1 cellular context compared by ENCODE assay signal in genomic region chr10:61065010-61065409, GRCh38.
TF ChIP-seq lines count a peak whose summit lies in the region.

No MANE protein-coding gene starts in this region.

TF ChIP-seq in HepG2, 621 proteins besides CTCF, POLR2A, EP300 and RAD21 (continued from another document and continues in another):
- no peak for TF ChIP-seq STAT5B (CRISPR knock-in tag; IDR thresholded peaks at IDR 0.05)
- peak; percentile 90 for TF ChIP-seq RERE (CRISPR knock-in tag; IDR thresholded peaks at IDR 0.05; ENCODE audit: low read depth)
- peak; percentile 85 for TF ChIP-seq NR2F6 (IDR thresholded peaks at IDR 0.05)
- TF ChIP-seq NR2F6 (CRISPR knock-in tag; IDR thresholded peaks at IDR 0.05), result peak; percentile 76
- TF ChIP-seq ATF2 (CRISPR knock-in tag; IDR thresholded peaks at IDR 0.05), result peak; percentile 79
- TF ChIP-seq ZNF101 (CRISPR knock-in tag; IDR thresholded peaks at IDR 0.05; ENCODE audit: borderline replicate concordance, low read depth), result no peak
- no peak for TF ChIP-seq SIN3B (IDR thresholded peaks at IDR 0.05; ENCODE audit: low read length)
- TF ChIP-seq ZFX (CRISPR knock-in tag; IDR thresholded peaks at IDR 0.05; ENCODE audit: low read depth), result no peak
- TF ChIP-seq TGIF2 (CRISPR knock-in tag; IDR thresholded peaks at IDR 0.05), result no peak
- TF ChIP-seq, protein P1, sequence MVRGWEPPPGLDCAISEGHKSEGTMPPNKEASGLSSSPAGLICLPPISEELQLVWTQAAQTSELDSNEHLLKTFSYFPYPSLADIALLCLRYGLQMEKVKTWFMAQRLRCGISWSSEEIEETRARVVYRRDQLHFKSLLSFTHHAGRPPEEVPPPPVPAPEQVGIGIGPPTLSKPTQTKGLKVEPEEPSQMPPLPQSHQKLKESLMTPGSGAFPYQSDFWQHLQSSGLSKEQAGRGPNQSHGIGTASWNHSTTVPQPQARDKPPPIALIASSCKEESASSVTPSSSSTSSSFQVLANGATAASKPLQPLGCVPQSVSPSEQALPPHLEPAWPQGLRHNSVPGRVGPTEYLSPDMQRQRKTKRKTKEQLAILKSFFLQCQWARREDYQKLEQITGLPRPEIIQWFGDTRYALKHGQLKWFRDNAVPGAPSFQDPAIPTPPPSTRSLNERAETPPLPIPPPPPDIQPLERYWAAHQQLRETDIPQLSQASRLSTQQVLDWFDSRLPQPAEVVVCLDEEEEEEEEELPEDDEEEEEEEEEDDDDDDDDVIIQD (CRISPR knock-in tag; IDR thresholded peaks at IDR 0.05; ENCODE audit: low read depth), result 0 out of 2 replicates have a peak, but pooled peaks have one; percentile 54
- no peak for TF ChIP-seq CEBPZ (IDR thresholded peaks at IDR 0.05; ENCODE audit: low read length)
- TF ChIP-seq ARID5B (CRISPR knock-in tag; IDR thresholded peaks at IDR 0.05), result peak; percentile 94
- TF ChIP-seq TCF7 (IDR thresholded peaks at IDR 0.05; ENCODE audit: low read depth), result peak; percentile 98
- no peak for TF ChIP-seq SOX6 (IDR thresholded peaks at IDR 0.05)
- peak; percentile 87 for TF ChIP-seq SOX6 (CRISPR knock-in tag; IDR thresholded peaks at IDR 0.05)
- TF ChIP-seq FOXK1 (CRISPR knock-in tag; IDR thresholded peaks at IDR 0.05; ENCODE audit: borderline replicate concordance, low read depth), result peak; percentile 35; the same call in 1 of the 2 replicates
- no peak for TF ChIP-seq ZMYM2 (CRISPR knock-in tag; IDR thresholded peaks at IDR 0.05)
- 0 out of 2 replicates have a peak, but pooled peaks have one; percentile 28 for TF ChIP-seq EHMT2 (IDR thresholded peaks at IDR 0.05; ENCODE audit: borderline replicate concordance, low read depth, low read length)
- TF ChIP-seq GABPB1 (CRISPR knock-in tag; IDR thresholded peaks at IDR 0.05), result no peak
- no peak for TF ChIP-seq ZNF549 (CRISPR knock-in tag; IDR thresholded peaks at IDR 0.05)
- TF ChIP-seq TEAD3 (CRISPR knock-in tag; optimal IDR thresholded peaks at IDR 0.05; ENCODE audit: borderline replicate concordance), result peak; percentile 38
- peak; percentile 81; the same call in 1 of the 2 replicates for TF ChIP-seq CHD4 (IDR thresholded peaks at IDR 0.05; ENCODE audit: borderline replicate concordance, low read length)
- no peak for TF ChIP-seq ZNF281 (CRISPR knock-in tag; IDR thresholded peaks at IDR 0.05; ENCODE audit: borderline replicate concordance)
- TF ChIP-seq TOE1 (CRISPR knock-in tag; IDR thresholded peaks at IDR 0.05), result no peak
- peak; percentile 83; the same call in 1 of the 2 replicates for TF ChIP-seq HOXD1 (CRISPR knock-in tag; IDR thresholded peaks at IDR 0.05)
- no peak for TF ChIP-seq SMAD9 (CRISPR knock-in tag; IDR thresholded peaks at IDR 0.05)
- TF ChIP-seq NCOA2 (CRISPR knock-in tag; IDR thresholded peaks at IDR 0.05), result peak; percentile 98
- TF ChIP-seq FOSL2 (CRISPR knock-in tag; IDR thresholded peaks at IDR 0.05), result peak; percentile 56
- TF ChIP-seq ZBTB46 (CRISPR knock-in tag; IDR thresholded peaks at IDR 0.05; ENCODE audit: borderline replicate concordance), result no peak
- TF ChIP-seq GTF2F1 (IDR thresholded peaks at IDR 0.05; ENCODE audit: low read length), result no peak
- peak; percentile 40 for TF ChIP-seq ASH2L (IDR thresholded peaks at IDR 0.05; ENCODE audit: insufficient read length, low read depth, low read length)
- peak; percentile 75 for TF ChIP-seq MED8 (CRISPR knock-in tag; IDR thresholded peaks at IDR 0.05; ENCODE audit: insufficient replicate concordance)
- TF ChIP-seq ZBTB38 (CRISPR knock-in tag; IDR thresholded peaks at IDR 0.05), result no peak
- peak; percentile 91 for TF ChIP-seq NFIC (IDR thresholded peaks at IDR 0.05; ENCODE audit: low read length)
- no peak for TF ChIP-seq ZNF724P (CRISPR knock-in tag; IDR thresholded peaks at IDR 0.05; ENCODE audit: borderline replicate concordance)
- TF ChIP-seq PITX1 (CRISPR knock-in tag; IDR thresholded peaks at IDR 0.05), result peak; percentile 70; the same call in 1 of the 2 replicates
- no peak; the same call in 1 of the 2 replicates for TF ChIP-seq JDP2 (CRISPR knock-in tag; IDR thresholded peaks at IDR 0.05; ENCODE audit: borderline replicate concordance)
- no peak for TF ChIP-seq ZMYM3 (CRISPR knock-in tag; IDR thresholded peaks at IDR 0.05)
- 0 out of 2 replicates have a peak, but pooled peaks have one; percentile 22 for TF ChIP-seq ZMYM4 (CRISPR knock-in tag; IDR thresholded peaks at IDR 0.05)
- TF ChIP-seq YY1 (IDR thresholded peaks at IDR 0.05; ENCODE audit: insufficient read depth, insufficient replicate concordance, low read depth, low read length), result no peak
- TF ChIP-seq HDAC2 (CRISPR knock-in tag; IDR thresholded peaks at IDR 0.05), result peak; percentile 82; the same call in 1 of the 2 replicates
- TF ChIP-seq ZNF614 (CRISPR knock-in tag; IDR thresholded peaks at IDR 0.05; ENCODE audit: borderline replicate concordance), result 0 out of 2 replicates have a peak, but pooled peaks have one; percentile 55
- 0 out of 2 replicates have a peak, but pooled peaks have one; percentile 27 for TF ChIP-seq GFI1 (CRISPR knock-in tag; IDR thresholded peaks at IDR 0.05; ENCODE audit: borderline replicate concordance)
